8 cellular contexts compared by ENCODE assay signal in genomic region chr3:143970773-143971366, GRCh38. TPM values are rescaled to one million over a fixed set of nuclear protein-coding genes. Genes with fewer than 3 reads are reported as not detected.
DNase-seq lines count a peak whose midpoint lies in the region; ATAC-seq and TF ChIP-seq lines count a peak whose summit lies in the region.

No MANE protein-coding gene starts in this region.

- no peaks in the 10 kb centered on the region for H3K27me3 ChIP-seq in Caco-2 (replicated peaks; ENCODE audit: control insufficient read depth, insufficient read depth, low read length)
- H3K27me3 ChIP-seq in HUES6 (ENCODE audit: control insufficient read depth, insufficient read depth, low read length) = no peaks in the 10 kb centered on the region

- H3K27me3 Mint-ChIP-seq in Caco-2 (ENCODE audit: insufficient read depth, unreplicated experiment) = no peaks in the 10 kb centered on the region

- H3K27ac Mint-ChIP-seq in Caco-2 (ENCODE audit: unreplicated experiment) = peak overlapping the region; percentile 98

- POLR2A ChIA-PET in Caco-2 (lab: Charles Lee) = interaction anchor here (0.7 to 2.4 kb wide), 11 partner anchors 9 to 1669 kb away, joined by 3 to 25 read pairs (median 3); no protein-coding TSS in a partner anchor

- BruUV-seq in Caco-2 (replicated peaks; lab: Mats Ljungman, UMichigan) = TSS peak; percentile 92

- H3K27ac ChIP-seq in HUES6 (ENCODE audit: low read depth, low read length) (peak overlapping the region; percentile 88), angular gyrus (ENCODE audit: low read depth, low read length) (peak overlapping the region; percentile 99)

- peak; percentile 20 for ATAC-seq in GM21390 (IDR thresholded peaks at IDR 0.05; ENCODE audit: unreplicated experiment)
- ATAC-seq in sciatic nerve = peak; percentile 28

- H3K9me3 Mint-ChIP-seq in Caco-2 (ENCODE audit: unreplicated experiment) = no peaks in the 10 kb centered on the region

- peak overlapping the region; percentile 96 for H3K4me3 ChIP-seq in Caco-2 (ENCODE audit: low read depth, low read length)
- H3K4me3 ChIP-seq in HUES6 (ENCODE audit: low read depth, low read length) = peak overlapping the region; percentile 93

- no peak for TF ChIP-seq CTCF in Caco-2 (IDR thresholded peaks at IDR 0.05; ENCODE audit: insufficient read depth in 1 of 2, low read depth in 1 of 2, low read length in 1 of 2, severe bottlenecking in 1 of 2, unreplicated experiment in 1 of 2)

- peak; percentile 44 to 66 for DNase-seq in Caco-2
- peak in 4 of 5 donors; percentile 14 to 58 (median 36) for DNase-seq in T-helper 1 cell
- peak in 41 of 51 donors; percentile 15 to 77 (median 56) for DNase-seq in hypothalamus (lab: John Stamatoyannopoulos, UW)
- DNase-seq in sciatic nerve (ENCODE audit: low spot score) = peak; percentile 80
- no peak for DNase-seq in T1000 (lab: John Stamatoyannopoulos, UW)

- H3K9ac ChIP-seq in HUES6 (ENCODE audit: low read length) = peak overlapping the region; percentile 90

- intact Hi-C loops in Caco-2 (cut with micrococcal nuclease; ENCODE audit: unreplicated experiment) (loop anchor here (1.0 to 10.0 kb wide), 7 partner anchors 74 to 884 kb away; no protein-coding TSS in a partner anchor), sciatic nerve (cut with DNase I) (no loop called here)

- H3K4me3 Mint-ChIP-seq in Caco-2 (ENCODE audit: unreplicated experiment) = peak overlapping the region; percentile 89

- H3K9me3 ChIP-seq in Caco-2 (no peaks in the 10 kb centered on the region), HUES6 (ENCODE audit: control insufficient read depth, insufficient read depth, low read depth, low read length) (no peaks in the 10 kb centered on the region)

- H3K4me1 ChIP-seq in Caco-2 = peaks cover 12% of the 10 kb centered on the region
- peaks cover 14% of the 10 kb centered on the region; the same call in 1 of the 2 replicates for H3K4me1 ChIP-seq in HUES6 (ENCODE audit: control insufficient read depth, insufficient read depth, low read length)

- H3K36me3 ChIP-seq in Caco-2 (ENCODE audit: control insufficient read depth, insufficient read depth, low read length) (no peaks in the 10 kb centered on the region), HUES6 (ENCODE audit: control insufficient read depth, insufficient read depth, low read length) (no peaks in the 10 kb centered on the region)

- H3K36me3 Mint-ChIP-seq in Caco-2 (ENCODE audit: insufficient read depth, unreplicated experiment) = peaks cover 11% of the 10 kb centered on the region

- CTCF ChIA-PET in Caco-2 (lab: Charles Lee) = interaction anchor here (0.6 to 1.0 kb wide), 3 partner anchors 73 to 370 kb away, joined by 3 to 4 read pairs (median 3); no protein-coding TSS in a partner anchor

- no peaks in the 10 kb centered on the region for H3K4me1 Mint-ChIP-seq in Caco-2 (ENCODE audit: low read depth, unreplicated experiment)

RNA-seq across cellular contexts. Expression of gene DIPK2A, which starts 0.8 kb away (rescaled TPM):
- total RNA-seq in Caco-2 (2022) = 29.0 and 30.2 TPM in 2 replicates
- 20.5 TPM for total RNA-seq in sciatic nerve
